In the genomic region with DNA sequence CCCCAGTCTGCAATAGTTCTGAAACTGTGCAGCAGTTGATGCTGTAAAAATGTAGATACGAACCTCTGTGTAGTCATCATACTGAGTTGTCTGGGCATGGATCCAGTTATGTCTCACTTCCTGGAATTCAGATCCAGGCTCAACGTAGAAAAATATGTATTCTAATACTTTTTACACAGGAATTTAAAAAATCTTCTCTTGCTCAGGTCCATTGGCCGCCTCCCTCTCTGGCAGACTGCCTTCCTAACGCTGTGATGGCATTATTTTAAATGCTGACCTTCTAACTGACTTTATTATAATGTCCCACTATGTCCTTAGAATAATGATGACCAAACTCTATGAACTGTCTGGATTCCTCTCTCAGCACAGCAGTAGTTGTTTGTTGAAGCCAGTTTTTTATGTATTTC, we compare ENCODE assay signal across 10 cellular contexts.
A peak's percentile ranks its signal among the peaks of the same experiment; 100 is the strongest.
DNase-seq lines count a peak whose midpoint lies in the region; ATAC-seq, FAIRE-seq and TF ChIP-seq lines count a peak whose summit lies in the region.
"Had no signal": no experiment of that assay in that cellular context is flagged by ENCODE, and none has a peak within 500 bp of the region (broad histone marks: within the 10 kb centered on the region; RNA-seq: fewer than 3 reads in every experiment).

No MANE protein-coding gene starts in this region.

- TF ChIP-seq CTCF in NB4 (IDR thresholded peaks at IDR 0.05; ENCODE audit: low read depth, low read length) (no peak), endothelial cell (IDR thresholded peaks at IDR 0.05; ENCODE audit: unreplicated experiment) (no peak), testis (IDR thresholded peaks at IDR 0.05) (no peak)

- H3K36me3 ChIP-seq in muscle layer of colon (ENCODE audit: insufficient read depth, low read length) (peaks cover 24% of the 10 kb centered on the region), testis (ENCODE audit: low read depth, missing control alignments) (no peaks in the 10 kb centered on the region)

- peaks cover 43% of the 10 kb centered on the region for H3K4me1 ChIP-seq in muscle layer of colon (ENCODE audit: insufficient read depth, low read length)
- H3K4me1 ChIP-seq in testis: no peaks in the 10 kb centered on the region

- H3K4me3 Mint-ChIP-seq in endothelial cell (ENCODE audit: unreplicated experiment): peak overlapping the region; percentile 28
- H3K4me3 Mint-ChIP-seq: CD4-positive, alpha-beta memory T cell had no signal

- H3K9ac ChIP-seq in muscle layer of colon (ENCODE audit: low read length): no peak overlapping the region

- no peak overlapping the region for H3K27ac Mint-ChIP-seq in endothelial cell (ENCODE audit: unreplicated experiment)
- H3K27ac Mint-ChIP-seq: CD4-positive, alpha-beta memory T cell had no signal

- peak; percentile 30 for DNase-seq in AG08396 (ENCODE audit: low spot score)
- DNase-seq in NB4 (ENCODE audit: low read depth): peak; percentile 15
- DNase-seq in endothelial cell (ENCODE audit: low spot score): no peak
- no peak for DNase-seq in testis
- no peak for DNase-seq in GM12892 (ENCODE audit: insufficient read length)
- DNase-seq: CD4-positive, alpha-beta memory T cell; stimulated activated CD4-positive, alpha-beta T cell treated with anti-CD3 and anti-CD28 coated beads, Interleukin-15, amount 100 ng/mL, for 24 hours had no signal

- ATAC-seq in HG02870 (IDR thresholded peaks at IDR 0.05; ENCODE audit: unreplicated experiment) (no peak), HG02938 (IDR thresholded peaks at IDR 0.05; ENCODE audit: unreplicated experiment) (no peak)

- no peak for FAIRE-seq in GM12892 (lab: Jason Lieb, UNC)

- H3K9me3 Mint-ChIP-seq in endothelial cell (ENCODE audit: unreplicated experiment): no peaks in the 10 kb centered on the region

- peaks cover 8% of the 10 kb centered on the region for H3K4me1 Mint-ChIP-seq in endothelial cell (ENCODE audit: unreplicated experiment)
- H3K4me1 Mint-ChIP-seq: CD4-positive, alpha-beta memory T cell had no signal

- H3K9me3 ChIP-seq in muscle layer of colon (ENCODE audit: low read length): peaks cover 4% of the 10 kb centered on the region
- H3K9me3 ChIP-seq in testis: no peaks in the 10 kb centered on the region

- H3K27ac ChIP-seq in muscle layer of colon (ENCODE audit: low read depth, low read length) (peak overlapping the region; percentile 16), testis (no peak overlapping the region)

- peaks cover 88% of the 10 kb centered on the region for H3K36me3 Mint-ChIP-seq in endothelial cell (ENCODE audit: low read depth, unreplicated experiment)

- intact Hi-C loops in testis (cut with DNase I; ENCODE audit: low total_unique reads): no loop called here

- H3K4me3 ChIP-seq in NB4 (ENCODE audit: low read depth, low read length) (no peak overlapping the region), muscle layer of colon (ENCODE audit: low read depth in 1 of 2, low read length in 2 of 2) (no peak overlapping the region), testis (no peak overlapping the region)

- H3K27me3 ChIP-seq in muscle layer of colon (ENCODE audit: control insufficient read depth in 1 of 2, insufficient read depth in 2 of 2, low read length in 2 of 2) (no peaks in the 10 kb centered on the region), testis (no peaks in the 10 kb centered on the region)

- WGBS in testis, 2 donors: 56 to 74% methylated on average over 4 of the region's 4 CpGs

- H3K27me3 Mint-ChIP-seq in endothelial cell (ENCODE audit: unreplicated experiment): peaks cover 2% of the 10 kb centered on the region
- H3K27me3 Mint-ChIP-seq: CD4-positive, alpha-beta memory T cell had no signal

- no peak for TF ChIP-seq POLR2A in NB4 (IDR thresholded peaks at IDR 0.05; ENCODE audit: extremely low read depth, insufficient read length)
- TF ChIP-seq POLR2A in testis (IDR thresholded peaks at IDR 0.05): no peak
- TF ChIP-seq POLR2A in GM12892 (IDR thresholded peaks at IDR 0.05; ENCODE audit: low read depth, low read length): no peak

Comparison
In these comparisons a context has a peak if more than half of its experiments do, and no peak if none do; other contexts are left out.
1. DNase-seq: peak in AG08396 (single experiment) and NB4 (single experiment); none in endothelial cell (single experiment), testis (single experiment) and GM12892 (single experiment).